27 cellular contexts compared by ENCODE assay signal in the genomic region with DNA sequence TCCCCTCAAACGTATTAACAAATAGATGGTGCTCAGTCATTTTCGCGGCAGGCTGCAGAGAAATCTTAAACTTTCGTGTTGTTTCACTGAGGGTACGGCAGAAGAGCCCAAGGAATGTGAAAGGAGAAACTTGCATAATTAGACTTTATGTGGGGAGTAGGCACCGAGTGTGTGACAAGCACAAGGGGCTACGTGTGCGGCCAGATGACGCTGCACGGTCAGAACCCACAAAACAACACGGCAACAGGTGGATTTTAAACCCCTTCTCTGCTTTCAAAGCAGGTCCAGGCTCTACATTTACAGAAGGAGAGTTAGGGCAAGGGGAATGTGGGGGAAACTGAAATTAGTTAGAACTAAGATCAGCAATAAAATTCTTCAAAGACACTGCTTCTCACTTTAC. TPM values are rescaled to one million over a fixed set of nuclear protein-coding genes. Genes with fewer than 3 reads are reported as not detected.
"Had no signal": no experiment of that assay in that cellular context is flagged by ENCODE, and none has a peak within 500 bp of the region (broad histone marks: within the 10 kb centered on the region; RNA-seq: fewer than 3 reads in every experiment).

No MANE protein-coding gene starts in this region.

- H3K9me3 Mint-ChIP-seq: activated CD4-positive, alpha-beta T cell treated with anti-CD3 and anti-CD28 coated beads, Interleukin-2, amount 10 ng/mL, durations not matched to agents 7 days and 5 days; activated CD8-positive, alpha-beta T cell treated with anti-CD3 and anti-CD28 coated beads for 36 hours; memory B cell; stimulated activated effector memory CD8-positive, alpha-beta T cell treated with anti-CD3 and anti-CD28 coated beads, Interleukin-12 subunit alpha, Interleukin-12 subunit beta, amount 100 ng/mL, for 72 hours had no signal

- H3K9me3 ChIP-seq: body of pancreas, tibial artery, uterus had no signal

- H3K4me1 Mint-ChIP-seq: activated CD4-positive, alpha-beta T cell treated with anti-CD3 and anti-CD28 coated beads, Interleukin-2, amount 10 ng/mL, durations not matched to agents 7 days and 5 days; activated CD8-positive, alpha-beta memory T cell treated with anti-CD3 and anti-CD28 coated beads, Interleukin-2, amount 10 ng/mL, durations not matched to agents 7 days and 5 days; memory B cell; stimulated activated naive CD8-positive, alpha-beta T cell treated with anti-CD3 and anti-CD28 coated beads, Interleukin-15, amount 100 ng/mL, for 72 hours had no signal

- H3K27ac ChIP-seq: body of pancreas, cardiac muscle cell, hepatocyte, tibial artery, uterus, WERI-Rb-1 had no signal

- H3K27me3 ChIP-seq: body of pancreas, cardiac muscle cell, hepatocyte, uterus had no signal

- H3K27ac Mint-ChIP-seq: activated CD4-positive, alpha-beta T cell treated with anti-CD3 and anti-CD28 coated beads, Interleukin-2, amount 10 ng/mL, durations not matched to agents 7 days and 5 days; activated CD8-positive, alpha-beta memory T cell treated with anti-CD3 and anti-CD28 coated beads, Interleukin-2, amount 10 ng/mL, durations not matched to agents 7 days and 5 days; activated CD8-positive, alpha-beta T cell treated with anti-CD3 and anti-CD28 coated beads for 36 hours; memory B cell; nephron progenitor cell; stimulated activated effector memory CD8-positive, alpha-beta T cell treated with anti-CD3 and anti-CD28 coated beads, Interleukin-12 subunit alpha, Interleukin-12 subunit beta, amount 100 ng/mL, for 72 hours; stimulated activated naive CD8-positive, alpha-beta T cell treated with anti-CD3 and anti-CD28 coated beads, Interleukin-15, amount 100 ng/mL, for 72 hours; T-helper 2 cell treated with Interferon-gamma antibody and Interleukin-4, amounts not matched to agents 5 μg/mL and 100 μg/mL, for 36 hours had no signal

- H2AFZ ChIP-seq: hepatocyte had no signal

- ATAC-seq: activated CD8-positive, alpha-beta memory T cell treated with anti-CD3 and anti-CD28 coated beads, Interleukin-2, amount 10 ng/mL, durations not matched to agents 7 days and 5 days; activated CD8-positive, alpha-beta T cell treated with anti-CD3 and anti-CD28 coated beads for 36 hours; stimulated activated effector memory CD8-positive, alpha-beta T cell treated with anti-CD3 and anti-CD28 coated beads, Interleukin-12 subunit alpha, Interleukin-12 subunit beta, amount 100 ng/mL, for 72 hours; stimulated activated naive CD8-positive, alpha-beta T cell treated with anti-CD3 and anti-CD28 coated beads, Interleukin-15, amount 100 ng/mL, for 72 hours had no signal

- H3K79me2 ChIP-seq: hepatocyte had no signal

- H3K4me3 ChIP-seq: body of pancreas, cardiac muscle cell, hepatocyte, tibial artery, uterus had no signal

- DNase-seq: activated CD4-positive, alpha-beta T cell treated with anti-CD3 and anti-CD28 coated beads, Interleukin-2, amount 10 ng/mL, durations not matched to agents 7 days and 5 days; activated CD4-positive, CD25-positive, alpha-beta regulatory T cell treated with anti-CD3 and anti-CD28 coated beads, Interleukin-2, amount 50 U/mL, for 72 hours; activated CD8-positive, alpha-beta memory T cell treated with anti-CD3 and anti-CD28 coated beads, Interleukin-2, amount 10 ng/mL, durations not matched to agents 7 days and 5 days; activated CD8-positive, alpha-beta T cell treated with anti-CD3 and anti-CD28 coated beads for 36 hours; activated effector memory CD4-positive, alpha-beta T cell treated with anti-CD3 and anti-CD28 coated beads, Interleukin-2, amount 50 U/mL, for 16 hours; activated naive CD4-positive, alpha-beta T cell treated with anti-CD3 and anti-CD28 coated beads, Interleukin-2, amount 50 U/mL, for 16 hours; activated T-cell treated with anti-CD3 and anti-CD28 coated beads for 4 hours; anterior cingulate cortex; body of pancreas; cortex of kidney; foreskin melanocyte; glutamatergic neuron; nephron progenitor cell; nucleus accumbens; stimulated activated CD4-positive, alpha-beta T cell treated with anti-CD3 and anti-CD28 coated beads, Interleukin-1b, Interleukin-23, amount 100 ng/mL, for 48 hours; stimulated activated naive CD8-positive, alpha-beta T cell treated with anti-CD3 and anti-CD28 coated beads, Interleukin-15, amount 100 ng/mL, for 72 hours; tibial artery; uterus; WERI-Rb-1 had no signal

- H3K4me2 ChIP-seq: hepatocyte had no signal

- H3K4me1 ChIP-seq: uterus had no signal

- H3K36me3 ChIP-seq: cardiac muscle cell, tibial artery, uterus, WERI-Rb-1 had no signal

- H3K36me3 Mint-ChIP-seq: activated CD8-positive, alpha-beta memory T cell treated with anti-CD3 and anti-CD28 coated beads, Interleukin-2, amount 10 ng/mL, durations not matched to agents 7 days and 5 days; memory B cell; stimulated activated effector memory CD8-positive, alpha-beta T cell treated with anti-CD3 and anti-CD28 coated beads, Interleukin-12 subunit alpha, Interleukin-12 subunit beta, amount 100 ng/mL, for 72 hours had no signal

- H3K4me3 Mint-ChIP-seq: activated CD4-positive, alpha-beta T cell treated with anti-CD3 and anti-CD28 coated beads, Interleukin-2, amount 10 ng/mL, durations not matched to agents 7 days and 5 days; activated CD8-positive, alpha-beta memory T cell treated with anti-CD3 and anti-CD28 coated beads, Interleukin-2, amount 10 ng/mL, durations not matched to agents 7 days and 5 days; activated CD8-positive, alpha-beta T cell treated with anti-CD3 and anti-CD28 coated beads for 36 hours; memory B cell; nephron progenitor cell; stimulated activated effector memory CD8-positive, alpha-beta T cell treated with anti-CD3 and anti-CD28 coated beads, Interleukin-12 subunit alpha, Interleukin-12 subunit beta, amount 100 ng/mL, for 72 hours; stimulated activated naive CD8-positive, alpha-beta T cell treated with anti-CD3 and anti-CD28 coated beads, Interleukin-15, amount 100 ng/mL, for 72 hours; T-helper 2 cell treated with Interferon-gamma antibody and Interleukin-4, amounts not matched to agents 5 μg/mL and 100 μg/mL, for 36 hours had no signal

RNA-seq across cellular contexts. Expression of a gene that starts 0.4 kb away (rescaled TPM):
- total RNA-seq: activated CD4-positive, alpha-beta T cell treated with anti-CD3 and anti-CD28 coated beads, Interleukin-2, amount 10 ng/mL, durations not matched to agents 7 days and 5 days; activated CD8-positive, alpha-beta memory T cell treated with anti-CD3 and anti-CD28 coated beads, Interleukin-2, amount 10 ng/mL, durations not matched to agents 7 days and 5 days; activated CD8-positive, alpha-beta T cell treated with anti-CD3 and anti-CD28 coated beads for 36 hours; cardiac muscle cell; hepatocyte; lower leg skin; skeletal muscle tissue; uterus had no signal
- polyA plus RNA-seq: cardiac muscle cell, esophagus, hepatocyte had no signal

RNA-seq across cellular contexts. Expression of a gene that starts 40.3 kb away (rescaled TPM):
- total RNA-seq: activated CD4-positive, alpha-beta T cell treated with anti-CD3 and anti-CD28 coated beads, Interleukin-2, amount 10 ng/mL, durations not matched to agents 7 days and 5 days; activated CD8-positive, alpha-beta memory T cell treated with anti-CD3 and anti-CD28 coated beads, Interleukin-2, amount 10 ng/mL, durations not matched to agents 7 days and 5 days; activated CD8-positive, alpha-beta T cell treated with anti-CD3 and anti-CD28 coated beads for 36 hours; body of pancreas; cardiac muscle cell; skeletal muscle tissue; uterus had no signal
- polyA plus RNA-seq: cardiac muscle cell had no signal
